Comparison of ENCODE assay signal across 29 cellular contexts in genomic region chr14:80572666-80573065, GRCh38.
"Had no signal": no experiment of that assay in that cellular context is flagged by ENCODE, and none has a peak within 500 bp of the region (broad histone marks: within the 10 kb centered on the region; RNA-seq: fewer than 3 reads in every experiment).

No MANE protein-coding gene starts in this region.

- H3K27me3 Mint-ChIP-seq: activated B cell treated with CpG ODN at 0.5 μM for 24 hours; activated CD8-positive, alpha-beta T cell treated with anti-CD3 and anti-CD28 coated beads for 36 hours; activated naive CD4-positive, alpha-beta T cell treated with anti-CD3 and anti-CD28 coated beads, Interleukin-2, amount 10 ng/mL, durations not matched to agents 7 days and 5 days; activated naive CD8-positive, alpha-beta T cell treated with anti-CD3 and anti-CD28 coated beads, Interleukin-2, amount 10 ng/mL, durations not matched to agents 7 days and 5 days; memory B cell; naive thymus-derived CD8-positive, alpha-beta T cell; stimulated activated naive B cell treated with anti-CD40 and anti-IgM and Interleukin-4, amounts not matched to agents 10 μg/mL and 1 μg/mL and 100 μg/mL, for 72 hours; T-cell had no signal

- H3K4me3 Mint-ChIP-seq: activated B cell treated with CpG ODN at 0.5 μM for 24 hours; activated CD8-positive, alpha-beta T cell treated with anti-CD3 and anti-CD28 coated beads for 36 hours; activated naive CD4-positive, alpha-beta T cell treated with anti-CD3 and anti-CD28 coated beads, Interleukin-2, amount 10 ng/mL, durations not matched to agents 7 days and 5 days; activated naive CD8-positive, alpha-beta T cell treated with anti-CD3 and anti-CD28 coated beads, Interleukin-2, amount 10 ng/mL, durations not matched to agents 7 days and 5 days; memory B cell; naive thymus-derived CD8-positive, alpha-beta T cell; neural progenitor cell; stimulated activated naive B cell treated with anti-CD40 and anti-IgM and Interleukin-4, amounts not matched to agents 10 μg/mL and 1 μg/mL and 100 μg/mL, for 72 hours; T-cell; T-helper 2 cell treated with Interferon-gamma antibody and Interleukin-4, amounts not matched to agents 5 μg/mL and 100 μg/mL, for 36 hours had no signal

- H3K36me3 ChIP-seq: brain microvascular endothelial cell, gastroesophageal sphincter, heart left ventricle, neural progenitor cell, sigmoid colon, stomach, thyroid gland, upper lobe of right lung had no signal

- ATAC-seq: activated CD8-positive, alpha-beta T cell treated with anti-CD3 and anti-CD28 coated beads for 36 hours; gastroesophageal sphincter; heart left ventricle; naive thymus-derived CD8-positive, alpha-beta T cell; psoas muscle; stimulated activated naive B cell treated with anti-CD40 and anti-IgM and Interleukin-4, amounts not matched to agents 10 μg/mL and 1 μg/mL and 100 μg/mL, for 72 hours; T-cell; upper lobe of right lung had no signal

- H3K9me3 Mint-ChIP-seq: activated B cell treated with CpG ODN at 0.5 μM for 24 hours; activated CD8-positive, alpha-beta T cell treated with anti-CD3 and anti-CD28 coated beads for 36 hours; activated naive CD4-positive, alpha-beta T cell treated with anti-CD3 and anti-CD28 coated beads, Interleukin-2, amount 10 ng/mL, durations not matched to agents 7 days and 5 days; activated naive CD8-positive, alpha-beta T cell treated with anti-CD3 and anti-CD28 coated beads, Interleukin-2, amount 10 ng/mL, durations not matched to agents 7 days and 5 days; memory B cell; naive thymus-derived CD8-positive, alpha-beta T cell; neural progenitor cell; stimulated activated naive B cell treated with anti-CD40 and anti-IgM and Interleukin-4, amounts not matched to agents 10 μg/mL and 1 μg/mL and 100 μg/mL, for 72 hours; T-cell; T-helper 2 cell treated with Interferon-gamma antibody and Interleukin-4, amounts not matched to agents 5 μg/mL and 100 μg/mL, for 36 hours had no signal

- H3K4me2 ChIP-seq: neural progenitor cell had no signal

- H3K27ac Mint-ChIP-seq: activated B cell treated with CpG ODN at 0.5 μM for 24 hours; activated CD8-positive, alpha-beta T cell treated with anti-CD3 and anti-CD28 coated beads for 36 hours; activated naive CD4-positive, alpha-beta T cell treated with anti-CD3 and anti-CD28 coated beads, Interleukin-2, amount 10 ng/mL, durations not matched to agents 7 days and 5 days; activated naive CD8-positive, alpha-beta T cell treated with anti-CD3 and anti-CD28 coated beads, Interleukin-2, amount 10 ng/mL, durations not matched to agents 7 days and 5 days; memory B cell; naive thymus-derived CD8-positive, alpha-beta T cell; neural progenitor cell; stimulated activated naive B cell treated with anti-CD40 and anti-IgM and Interleukin-4, amounts not matched to agents 10 μg/mL and 1 μg/mL and 100 μg/mL, for 72 hours; T-cell; T-helper 2 cell treated with Interferon-gamma antibody and Interleukin-4, amounts not matched to agents 5 μg/mL and 100 μg/mL, for 36 hours had no signal

- H3K27me3 ChIP-seq: brain microvascular endothelial cell, gastroesophageal sphincter, heart left ventricle, neural progenitor cell, sigmoid colon, stomach, thyroid gland, upper lobe of right lung had no signal

- H3K79me2 ChIP-seq: parathyroid adenoma had no signal

- H3K4me3 ChIP-seq: gastroesophageal sphincter, heart left ventricle, neural progenitor cell, psoas muscle, sigmoid colon, stomach, thyroid gland, upper lobe of right lung had no signal

- H3K4me1 ChIP-seq: gastroesophageal sphincter, heart left ventricle, neural progenitor cell, parathyroid adenoma, psoas muscle, sigmoid colon, stomach, thyroid gland, upper lobe of right lung had no signal

- H3K9me3 ChIP-seq: gastroesophageal sphincter, heart left ventricle, psoas muscle, sigmoid colon, stomach, thyroid gland, upper lobe of right lung had no signal

- H3K36me3 Mint-ChIP-seq: activated naive CD4-positive, alpha-beta T cell treated with anti-CD3 and anti-CD28 coated beads, Interleukin-2, amount 10 ng/mL, durations not matched to agents 7 days and 5 days; activated naive CD8-positive, alpha-beta T cell treated with anti-CD3 and anti-CD28 coated beads, Interleukin-2, amount 10 ng/mL, durations not matched to agents 7 days and 5 days; memory B cell; neural progenitor cell; stimulated activated naive B cell treated with anti-CD40 and anti-IgM and Interleukin-4, amounts not matched to agents 10 μg/mL and 1 μg/mL and 100 μg/mL, for 72 hours had no signal

- H3K4me1 Mint-ChIP-seq: activated B cell treated with CpG ODN at 0.5 μM for 24 hours; activated naive CD4-positive, alpha-beta T cell treated with anti-CD3 and anti-CD28 coated beads, Interleukin-2, amount 10 ng/mL, durations not matched to agents 7 days and 5 days; memory B cell; naive thymus-derived CD8-positive, alpha-beta T cell; neural progenitor cell; stimulated activated naive B cell treated with anti-CD40 and anti-IgM and Interleukin-4, amounts not matched to agents 10 μg/mL and 1 μg/mL and 100 μg/mL, for 72 hours; T-cell had no signal

- H2AFZ ChIP-seq: neural progenitor cell, parathyroid adenoma had no signal

- DNase-seq: activated B cell treated with CpG ODN at 0.5 μM for 24 hours; activated CD4-positive, alpha-beta T cell treated with anti-CD3 and anti-CD28 coated beads, Interleukin-2, amount 50 U/mL, for 1 hour; activated CD8-positive, alpha-beta T cell treated with anti-CD3 and anti-CD28 coated beads for 36 hours; activated naive CD4-positive, alpha-beta T cell treated with anti-CD3 and anti-CD28 coated beads, Interleukin-2, amount 10 ng/mL, durations not matched to agents 7 days and 5 days; activated naive CD8-positive, alpha-beta T cell treated with anti-CD3 and anti-CD28 coated beads, Interleukin-2, amount 10 ng/mL, durations not matched to agents 7 days and 5 days; activated T-cell treated with anti-CD3 and anti-CD28 coated beads, Interleukin-2, amount 50 U/mL, for 48 hours; amniotic stem cell; brain microvascular endothelial cell; cortex of kidney; heart left ventricle; hypothalamus; naive thymus-derived CD8-positive, alpha-beta T cell; occipital lobe; psoas muscle; sigmoid colon; small intestine; stimulated activated CD4-positive, alpha-beta T cell treated with anti-CD3 and anti-CD28 coated beads, Interleukin-1b, Interleukin-23, amount 100 ng/mL, for 48 hours; stimulated activated CD4-positive, alpha-beta T cell treated with anti-CD3 and anti-CD28 coated beads, Interleukin-4, amount 100 ng/mL, for 4 hours; stimulated activated CD8-positive, alpha-beta memory T cell treated with anti-CD3 and anti-CD28 coated beads, Interleukin-4, amount 100 ng/mL, for 48 hours; stimulated activated naive B cell treated with anti-CD40 and anti-IgM and Interleukin-4, amounts not matched to agents 10 μg/mL and 1 μg/mL and 100 μg/mL, for 72 hours; stomach; T-cell; thyroid gland; upper lobe of right lung had no signal

- H3K27ac ChIP-seq: brain microvascular endothelial cell, gastroesophageal sphincter, heart left ventricle, neural progenitor cell, parathyroid adenoma, psoas muscle, sigmoid colon, stomach, thyroid gland, upper lobe of right lung had no signal
